In genomic region chr14:95537298-95538089, GRCh38 we compare ENCODE assay signal across 13 cellular contexts. TPM values are rescaled to one million over a fixed set of nuclear protein-coding genes. Genes with fewer than 3 reads are reported as not detected.
DNase-seq lines count a peak whose midpoint lies in the region; ATAC-seq and TF ChIP-seq lines count a peak whose summit lies in the region.
"Had no signal": no experiment of that assay in that cellular context is flagged by ENCODE, and none has a peak within 500 bp of the region (broad histone marks: within the 10 kb centered on the region; RNA-seq: fewer than 3 reads in every experiment).

No MANE protein-coding gene starts in this region.

- H3K27me3 ChIP-seq in left ventricle myocardium inferior (ENCODE audit: low read depth) (no peaks in the 10 kb centered on the region), smooth muscle cell (ENCODE audit: low read depth) (no peaks in the 10 kb centered on the region)

- no peak overlapping the region for H3K9ac ChIP-seq in smooth muscle cell (ENCODE audit: low read depth)

- no peak for TF ChIP-seq CTCF in left ventricle myocardium inferior (IDR thresholded peaks at IDR 0.05; ENCODE audit: borderline replicate concordance)
- no peak for TF ChIP-seq CTCF in glutamatergic neuron (IDR thresholded peaks at IDR 0.05; ENCODE audit: partially characterized antibody, unreplicated experiment)
- TF ChIP-seq CTCF in smooth muscle cell (IDR thresholded peaks at IDR 0.05; ENCODE audit: borderline replicate concordance, insufficient read depth, poor library complexity, severe bottlenecking), result no peak

- intact Hi-C loops in left ventricle myocardium inferior (cut with micrococcal nuclease), result no loop called here
- intact Hi-C loops in Right ventricle myocardium inferior (cut with DNase I), result no loop called here

- POLR2A ChIA-PET in T-cell (lab: Charles Lee), result no interaction called here

- H3K27ac ChIP-seq in left ventricle myocardium inferior (replicated peaks) (peak overlapping the region; percentile 87), smooth muscle cell (ENCODE audit: low read depth) (peak overlapping the region; percentile 16)

- no peak for ATAC-seq in Right ventricle myocardium inferior
- no peak for ATAC-seq in T-cell (replicated peaks in 1 of 4)
- ATAC-seq in HG02798 (IDR thresholded peaks at IDR 0.05; ENCODE audit: poor library complexity, unreplicated experiment), result no peak
- ATAC-seq: activated naive CD4-positive, alpha-beta T cell treated with anti-CD3 and anti-CD28 coated beads, Interleukin-2, amount 50 U/mL, for 72 hours; HCT116; stimulated activated naive B cell treated with anti-CD40 and anti-IgM and Interleukin-4, amounts not matched to agents 10 μg/mL and 1 μg/mL and 100 μg/mL, for 72 hours had no signal

- peaks cover 63% of the 10 kb centered on the region for H4K20me1 ChIP-seq in smooth muscle cell (ENCODE audit: low read depth)

- H3K4me3 ChIP-seq in left ventricle myocardium inferior (peak overlapping the region; percentile 95), smooth muscle cell (no peak overlapping the region)

- peak overlapping the region; percentile 96 for H3K4me2 ChIP-seq in smooth muscle cell

- H3K9me3 Mint-ChIP-seq in T-cell (no peaks in the 10 kb centered on the region), glutamatergic neuron (ENCODE audit: unreplicated experiment) (no peaks in the 10 kb centered on the region)
- H3K9me3 Mint-ChIP-seq: activated naive CD4-positive, alpha-beta T cell treated with anti-CD3 and anti-CD28 coated beads, Interleukin-2, amount 50 U/mL, for 72 hours; stimulated activated naive B cell treated with anti-CD40 and anti-IgM and Interleukin-4, amounts not matched to agents 10 μg/mL and 1 μg/mL and 100 μg/mL, for 72 hours had no signal

- no peak overlapping the region for H3K27ac Mint-ChIP-seq in T-cell
- H3K27ac Mint-ChIP-seq in glutamatergic neuron (ENCODE audit: unreplicated experiment), result no peak overlapping the region
- H3K27ac Mint-ChIP-seq: activated naive CD4-positive, alpha-beta T cell treated with anti-CD3 and anti-CD28 coated beads, Interleukin-2, amount 50 U/mL, for 72 hours; stimulated activated naive B cell treated with anti-CD40 and anti-IgM and Interleukin-4, amounts not matched to agents 10 μg/mL and 1 μg/mL and 100 μg/mL, for 72 hours had no signal

- H3K9me3 ChIP-seq in left ventricle myocardium inferior (replicated peaks) (no peaks in the 10 kb centered on the region), smooth muscle cell (replicated peaks; ENCODE audit: low read depth) (no peaks in the 10 kb centered on the region)

- WGBS in smooth muscle cell (ENCODE audit: low lambda C conversion rate), result 79% methylated on average over 9 of the region's 9 CpGs

- H3K27me3 Mint-ChIP-seq in T-cell (no peaks in the 10 kb centered on the region), glutamatergic neuron (ENCODE audit: unreplicated experiment) (peaks cover 5% of the 10 kb centered on the region)
- H3K27me3 Mint-ChIP-seq: CD4-positive, alpha-beta memory T cell; stimulated activated naive B cell treated with anti-CD40 and anti-IgM and Interleukin-4, amounts not matched to agents 10 μg/mL and 1 μg/mL and 100 μg/mL, for 72 hours had no signal

- DNase-seq in left ventricle myocardium inferior, result no peak
- no peak for DNase-seq in Right ventricle myocardium inferior (ENCODE audit: missing footprints)
- DNase-seq in T-cell, result no peak
- DNase-seq in glutamatergic neuron, result no peak
- DNase-seq in smooth muscle cell (lab: John Stamatoyannopoulos, UW; ENCODE audit: unreplicated experiment), result no peak
- DNase-seq in SW480 (ENCODE audit: low spot score), result no peak
- DNase-seq in middle frontal gyrus (ENCODE audit: extremely low spot score, low spot score), result no peak
- DNase-seq: CD4-positive, alpha-beta memory T cell; NCI-H1105 treated with DMSO at 0.1 percent for 48 hours; stimulated activated naive B cell treated with anti-CD40 and anti-IgM and Interleukin-4, amounts not matched to agents 10 μg/mL and 1 μg/mL and 100 μg/mL, for 72 hours had no signal

- H3F3A ChIP-seq in smooth muscle cell (ENCODE audit: low read depth), result peaks cover 9% of the 10 kb centered on the region

- CTCF ChIA-PET in T-cell (lab: Charles Lee), result interaction anchor here (0.7 to 1.0 kb wide), 2 partner anchors 10 to 14 kb away, joined by 4 to 8 read pairs; no protein-coding TSS in a partner anchor

- peaks cover 67 to 75% (median 73%) of the 10 kb centered on the region in 3 donors for H3K4me1 Mint-ChIP-seq in T-cell
- peaks cover 31% of the 10 kb centered on the region for H3K4me1 Mint-ChIP-seq in glutamatergic neuron (ENCODE audit: low read depth, unreplicated experiment)

- H3K4me1 ChIP-seq in left ventricle myocardium inferior (peaks cover 90% of the 10 kb centered on the region), smooth muscle cell (ENCODE audit: low read depth) (peaks cover 29% of the 10 kb centered on the region)

- H3K4me3 Mint-ChIP-seq in T-cell, result peak overlapping the region; percentile 18 to 92 (median 44)
- peak overlapping the region; percentile 22 for H3K4me3 Mint-ChIP-seq in glutamatergic neuron (ENCODE audit: unreplicated experiment)
- H3K4me3 Mint-ChIP-seq: stimulated activated naive B cell treated with anti-CD40 and anti-IgM and Interleukin-4, amounts not matched to agents 10 μg/mL and 1 μg/mL and 100 μg/mL, for 72 hours had no signal

- H3K79me2 ChIP-seq in smooth muscle cell (ENCODE audit: low read depth), result peaks cover 89% of the 10 kb centered on the region

- H2AFZ ChIP-seq in smooth muscle cell (ENCODE audit: low read depth), result no peak overlapping the region

- H3K36me3 Mint-ChIP-seq in T-cell (peaks cover 2% of the 10 kb centered on the region), glutamatergic neuron (ENCODE audit: unreplicated experiment) (no peaks in the 10 kb centered on the region)

- H3K36me3 ChIP-seq in left ventricle myocardium inferior, result no peaks in the 10 kb centered on the region
- H3K36me3 ChIP-seq in smooth muscle cell (ENCODE audit: low read depth), result no peaks in the 10 kb centered on the region

RNA-seq across cellular contexts. Expression of gene GLRX5, which starts 2.6 kb away (rescaled TPM):
- 85.0 TPM for total RNA-seq in left ventricle myocardium inferior
- 84.7 TPM for total RNA-seq in Right ventricle myocardium inferior
- total RNA-seq in T-cell, result 10 to 100 TPM; 15.4 to 24.2 (median 16.0) TPM
- total RNA-seq in glutamatergic neuron (ENCODE audit: unreplicated experiment), result 38.9 TPM
- total RNA-seq in smooth muscle cell, result 42.4 and 53.5 TPM in 2 replicates
- 79.8 and 84.3 TPM in 2 replicates for polyA plus RNA-seq in smooth muscle cell

RNA-seq across cellular contexts. Expression of gene SYNE3, which starts 21.0 kb away (rescaled TPM):
- total RNA-seq in left ventricle myocardium inferior (11.3 TPM), Right ventricle myocardium inferior (16.5 TPM), T-cell (10 to 100 TPM; 55.6 to 92.3 (median 77.8) TPM), glutamatergic neuron (ENCODE audit: unreplicated experiment) (7.1 TPM), smooth muscle cell (4.0 and 4.2 TPM in 2 replicates)
- 2.7 and 4.1 TPM in 2 replicates for polyA plus RNA-seq in smooth muscle cell
